8 cellular contexts compared by ENCODE assay signal in the genomic region with DNA sequence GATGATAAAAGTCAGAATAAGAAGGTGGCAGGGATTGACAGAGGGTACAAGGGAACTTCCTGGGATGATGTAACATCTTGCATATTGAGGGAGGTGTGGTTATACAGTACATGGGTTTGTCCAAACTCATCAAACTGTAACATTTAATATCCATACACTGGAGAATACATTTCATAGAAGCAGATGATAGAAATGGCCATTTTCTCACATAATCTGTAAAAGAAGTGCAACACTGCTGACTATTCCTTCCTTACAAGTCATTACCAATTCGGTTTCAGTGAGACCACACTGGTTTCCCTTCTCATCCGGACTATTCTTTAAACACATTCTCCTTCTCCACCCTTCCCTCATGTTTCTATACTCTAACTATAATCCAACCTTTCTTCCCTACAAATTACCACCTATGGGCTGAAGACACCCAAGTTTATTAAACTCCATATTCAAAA. TPM values are rescaled to one million over a fixed set of nuclear protein-coding genes. Genes with fewer than 3 reads are reported as not detected.
DNase-seq lines count a peak whose midpoint lies in the region; ATAC-seq and TF ChIP-seq lines count a peak whose summit lies in the region.

No MANE protein-coding gene starts in this region.

- no peaks in the 10 kb centered on the region for H3K27me3 Mint-ChIP-seq in CD4-positive, alpha-beta T cell
- H3K27me3 Mint-ChIP-seq in naive thymus-derived CD4-positive, alpha-beta T cell: no peaks in the 10 kb centered on the region

- TF ChIP-seq POLR2A in breast epithelium (IDR thresholded peaks at IDR 0.05): no peak

- H3K36me3 ChIP-seq in KMS-11 (ENCODE audit: insufficient read depth) (no peaks in the 10 kb centered on the region), breast epithelium (no peaks in the 10 kb centered on the region)
- peaks cover 0 to 5% (median 0%) of the 10 kb centered on the region in 3 experiments for H3K36me3 ChIP-seq in naive thymus-derived CD4-positive, alpha-beta T cell (ENCODE audit: control insufficient read depth in 2 of 3, insufficient read depth in 3 of 3, low read length in 3 of 3)

- H3K4me1 Mint-ChIP-seq in CD4-positive, alpha-beta T cell (ENCODE audit: low read depth): peaks cover 59% of the 10 kb centered on the region
- H3K4me1 Mint-ChIP-seq in naive thymus-derived CD4-positive, alpha-beta T cell: peaks cover 36 to 71% (median 65%) of the 10 kb centered on the region in 7 donors

- H3K4me3 ChIP-seq in KMS-11 (IDR thresholded peaks at IDR 0.05; ENCODE audit: insufficient read depth, low read depth, low read length) (peak overlapping the region; percentile 89), breast epithelium (peak overlapping the region; percentile 79 to 99 (median 82))
- peak overlapping the region; percentile 82 for H3K4me3 ChIP-seq in naive thymus-derived CD4-positive, alpha-beta T cell (ENCODE audit: low read length)

- CTCF ChIA-PET in CD4-positive, alpha-beta T cell (lab: Charles Lee): no interaction called here
- CTCF ChIA-PET in naive thymus-derived CD4-positive, alpha-beta T cell (lab: Charles Lee): no interaction called here

- no peaks in the 10 kb centered on the region for H3K9me3 ChIP-seq in CD4-positive, alpha-beta T cell (ENCODE audit: control insufficient read depth, low read length)
- H3K9me3 ChIP-seq in breast epithelium: no peaks in the 10 kb centered on the region
- no peaks in the 10 kb centered on the region for H3K9me3 ChIP-seq in naive thymus-derived CD4-positive, alpha-beta T cell (ENCODE audit: control insufficient read depth in 2 of 3, low read length in 3 of 3)

- peak overlapping the region; percentile 99 for H3K4me2 ChIP-seq in KMS-11

- H2AFZ ChIP-seq in KMS-11 (ENCODE audit: low read depth): no peak overlapping the region

- intact Hi-C loops in CD4-positive, alpha-beta T cell (cut with DNase I, micrococcal nuclease): no loop called here
- intact Hi-C loops in breast epithelium (cut with DNase I; ENCODE audit: low total_unique reads): no loop called here
- intact Hi-C loops in naive thymus-derived CD4-positive, alpha-beta T cell (cut with micrococcal nuclease): no loop called here

- peak overlapping the region; percentile 99 for H3K27ac Mint-ChIP-seq in CD4-positive, alpha-beta T cell
- H3K27ac Mint-ChIP-seq in naive thymus-derived CD4-positive, alpha-beta T cell: peak overlapping the region; percentile 90 to 100 (median 98)

- DNase-seq in CD4-positive, alpha-beta T cell: no peak
- DNase-seq in breast epithelium (ENCODE audit: low spot score in 2 of 2): no peak
- DNase-seq in naive thymus-derived CD4-positive, alpha-beta T cell: no peak
- no peak for DNase-seq in UCSD-AML1 (lab: John Stamatoyannopoulos, UW; ENCODE audit: unreplicated experiment)
- no peak for DNase-seq in DMS 273 treated with DMSO at 0.1 percent for 48 hours (lab: John Stamatoyannopoulos, UW)
- DNase-seq in SW 1271 (lab: John Stamatoyannopoulos, UW): no peak

- peaks cover 66% of the 10 kb centered on the region for H3K79me2 ChIP-seq in KMS-11 (ENCODE audit: insufficient read depth, low read depth)

- H3K9me3 Mint-ChIP-seq in CD4-positive, alpha-beta T cell: no peaks in the 10 kb centered on the region
- peaks cover 0 to 2% (median 0%) of the 10 kb centered on the region in 11 donors for H3K9me3 Mint-ChIP-seq in naive thymus-derived CD4-positive, alpha-beta T cell

- TF ChIP-seq CTCF in CD4-positive, alpha-beta T cell (IDR thresholded peaks at IDR 0.05): no peak
- TF ChIP-seq CTCF in KMS-11 (conservative IDR thresholded peaks at IDR 0.05; ENCODE audit: low read depth, low read length): no peak
- TF ChIP-seq CTCF in breast epithelium (IDR thresholded peaks at IDR 0.05): no peak

- H3K9ac ChIP-seq in KMS-11: peak overlapping the region; percentile 81

- POLR2A ChIA-PET in CD4-positive, alpha-beta T cell (lab: Charles Lee): interaction anchor here (1.1 to 1.5 kb wide), 4 partner anchors 8 to 451 kb away, joined by 3 read pairs; no protein-coding TSS in a partner anchor
- POLR2A ChIA-PET in naive thymus-derived CD4-positive, alpha-beta T cell (lab: Charles Lee): interaction anchor here (0.6 to 1.6 kb wide), 2 partner anchors 8 to 1877 kb away, joined by 5 read pairs; no protein-coding TSS in a partner anchor

- peak overlapping the region; percentile 88 for H3K4me3 Mint-ChIP-seq in CD4-positive, alpha-beta T cell
- H3K4me3 Mint-ChIP-seq in naive thymus-derived CD4-positive, alpha-beta T cell: peak overlapping the region; percentile 87 to 98 (median 95)

- H3K36me3 Mint-ChIP-seq in CD4-positive, alpha-beta T cell (ENCODE audit: low read depth): peaks cover 30% of the 10 kb centered on the region
- H3K36me3 Mint-ChIP-seq in naive thymus-derived CD4-positive, alpha-beta T cell: peaks cover 0 to 11% (median 6%) of the 10 kb centered on the region in 5 donors

- 0 out of 2 replicates have a peak, but pooled peaks cover 8% of the 10 kb centered on the region for H4K20me1 ChIP-seq in KMS-11 (ENCODE audit: insufficient read depth)

- H3K4me1 ChIP-seq in KMS-11 (ENCODE audit: low read depth, poor library complexity, severe bottlenecking) (peaks cover 29% of the 10 kb centered on the region), breast epithelium (no peaks in the 10 kb centered on the region)
- H3K4me1 ChIP-seq in naive thymus-derived CD4-positive, alpha-beta T cell (ENCODE audit: control insufficient read depth in 2 of 2, insufficient read depth in 2 of 2, low read length in 2 of 2): peaks cover 23 to 24% of the 10 kb centered on the region in 2 donors

- no peak for ATAC-seq in CD4-positive, alpha-beta T cell (ENCODE audit: poor library complexity)
- ATAC-seq in naive thymus-derived CD4-positive, alpha-beta T cell: no peak
- ATAC-seq in HG03342 (IDR thresholded peaks at IDR 0.05; ENCODE audit: unreplicated experiment): no peak

- H3K27ac ChIP-seq in CD4-positive, alpha-beta T cell (ENCODE audit: low read depth, low read length): no peak overlapping the region
- H3K27ac ChIP-seq in KMS-11 (peak overlapping the region; percentile 82), breast epithelium (no peak overlapping the region)
- peak overlapping the region; percentile 92 for H3K27ac ChIP-seq in naive thymus-derived CD4-positive, alpha-beta T cell (ENCODE audit: low read depth, low read length)

- H3K27me3 ChIP-seq in CD4-positive, alpha-beta T cell (ENCODE audit: control insufficient read depth, insufficient read depth, low read length): no peaks in the 10 kb centered on the region
- no peaks in the 10 kb centered on the region for H3K27me3 ChIP-seq in KMS-11 (ENCODE audit: insufficient read depth, low read depth)
- H3K27me3 ChIP-seq in breast epithelium: no peaks in the 10 kb centered on the region
- no peaks in the 10 kb centered on the region for H3K27me3 ChIP-seq in naive thymus-derived CD4-positive, alpha-beta T cell (ENCODE audit: control insufficient read depth in 2 of 2, insufficient read depth in 2 of 2, low read length in 2 of 2)

RNA-seq across cellular contexts. Expression of a gene that starts 1.7 kb away (rescaled TPM):
- 10 to 100 TPM; 51.3 to 57.3 TPM for total RNA-seq in CD4-positive, alpha-beta T cell
- 100 to 1,000 TPM; 142 to 161 (median 149) TPM for total RNA-seq in breast epithelium
- total RNA-seq in naive thymus-derived CD4-positive, alpha-beta T cell: 10 to 100 TPM; 57.3 to 87.7 (median 81.5) TPM
- polyA plus RNA-seq in naive thymus-derived CD4-positive, alpha-beta T cell: 100 to 1,000 TPM; 137 to 204 TPM

Comparison
In these comparisons a context has a peak if more than half of its experiments do, and no peak if none do; other contexts are left out.
1. H3K27ac ChIP-seq: peak in KMS-11 (single experiment) and naive thymus-derived CD4-positive, alpha-beta T cell (single experiment); none in CD4-positive, alpha-beta T cell (single experiment) and breast epithelium (0 of 2).
2. Peak in every context shown above with its lines, with median percentiles within 50 percentile points of each other: H3K4me3 ChIP-seq.